In genomic region chr5:122702524-122702875, GRCh38 we compare ENCODE assay signal across 16 cellular contexts.
A peak's percentile ranks its signal among the peaks of the same experiment; 100 is the strongest.
DNase-seq lines count a peak whose midpoint lies in the region; ATAC-seq, FAIRE-seq and TF ChIP-seq lines count a peak whose summit lies in the region.
"Had no signal": no experiment of that assay in that cellular context is flagged by ENCODE, and none has a peak within 500 bp of the region (broad histone marks: within the 10 kb centered on the region; RNA-seq: fewer than 3 reads in every experiment).

No MANE protein-coding gene starts in this region.

- H3K27ac ChIP-seq in OCI-LY7 (ENCODE audit: low read depth, low read length, poor library complexity, severe bottlenecking): no peak overlapping the region
- H3K27ac ChIP-seq: hepatocyte, left lung, SJCRH30, VCaP had no signal

- CTCF ChIA-PET in OCI-LY7 (lab: Charles Lee; ENCODE audit: unreplicated experiment): interaction anchor here (0.6 kb wide), 2 partner anchors 39 to 695 kb away, joined by 3 to 4 read pairs; no protein-coding TSS in a partner anchor

- intact Hi-C loops in OCI-LY7 (cut with micrococcal nuclease; ENCODE audit: unreplicated experiment): loop anchor here (5.0 to 10.0 kb wide), 2 partner anchors 142 to 300 kb away; partner anchors contain the start of gene SNX24

- H3K9me2 ChIP-seq in OCI-LY7 (ENCODE audit: insufficient read depth, low read length): no peaks in the 10 kb centered on the region

- ATAC-seq in GM21367 (IDR thresholded peaks at IDR 0.05; ENCODE audit: unreplicated experiment) (peak; percentile 31), HG03039 (IDR thresholded peaks at IDR 0.05; ENCODE audit: unreplicated experiment) (peak; percentile 30)
- ATAC-seq: left lung had no signal

- FAIRE-seq in GM12891 (lab: Jason Lieb, UNC): no peak
- FAIRE-seq: endometrium had no signal

- H3K9me3 ChIP-seq in OCI-LY7 (ENCODE audit: low read length): no peaks in the 10 kb centered on the region
- H3K9me3 ChIP-seq: left lung, SJCRH30 had no signal

- POLR2A ChIA-PET in OCI-LY7 (lab: Charles Lee): interaction anchor here (0.6 to 1.4 kb wide), 3 partner anchors 23 to 130 kb away, joined by 3 to 4 read pairs (median 3); no protein-coding TSS in a partner anchor

- TF ChIP-seq POLR2A in GM12891 (IDR thresholded peaks at IDR 0.05; ENCODE audit: low read depth, low read length): no peak

- BruUV-seq in OCI-LY7 (replicated peaks; lab: Mats Ljungman, UMichigan): no TSS peak

- DNase-seq in GM12891 (ENCODE audit: insufficient read length, low spot score) (no peak), OCI-LY7 (ENCODE audit: low spot score) (peak; percentile 12), hepatic stellate cell (ENCODE audit: low spot score) (no peak), OCI-M1 (lab: John Stamatoyannopoulos, UW) (no peak)
- no peak for DNase-seq in stimulated activated CD4-positive, alpha-beta T cell treated with anti-CD3 and anti-CD28 coated beads, Interleukin-15, amount 100 ng/mL, for 24 hours
- DNase-seq in stimulated activated CD4-positive, alpha-beta T cell treated with anti-CD3 and anti-CD28 coated beads, Interleukin-1b, Interleukin-23, amount 100 ng/mL, for 48 hours: no peak
- DNase-seq: H9, left lung, NCI-H1092 treated with DMSO at 0.1 percent for 48 hours, NCI-H69, SJCRH30 had no signal

- H4K20me1 ChIP-seq in OCI-LY7 (ENCODE audit: insufficient read depth, low read length): no peaks in the 10 kb centered on the region

- peaks cover 19% of the 10 kb centered on the region for H3K4me1 ChIP-seq in OCI-LY7 (ENCODE audit: insufficient read depth, low read length, poor library complexity, severe bottlenecking)
- H3K4me1 ChIP-seq: left lung, SJCRH30 had no signal

- H3K4me3 ChIP-seq in OCI-LY7 (ENCODE audit: low read depth, low read length, poor library complexity, severe bottlenecking): no peak overlapping the region
- H3K4me3 ChIP-seq: hepatocyte, left lung, SJCRH30 had no signal

- no peak overlapping the region for H3K4me2 ChIP-seq in OCI-LY7 (ENCODE audit: low read length)
- H3K4me2 ChIP-seq: hepatocyte had no signal

- TF ChIP-seq CTCF in OCI-LY7 (conservative IDR thresholded peaks at IDR 0.05; ENCODE audit: low read length): no peak

- H3K36me3 ChIP-seq in OCI-LY7 (ENCODE audit: insufficient read depth, low read length): no peaks in the 10 kb centered on the region
- H3K36me3 ChIP-seq: left lung, SJCRH30 had no signal

- H3K79me2 ChIP-seq in OCI-LY7 (ENCODE audit: insufficient read depth, low read depth, low read length): no peaks in the 10 kb centered on the region
- H3K79me2 ChIP-seq: hepatocyte had no signal

- H2AFZ ChIP-seq in OCI-LY7 (ENCODE audit: low read length): peak overlapping the region; percentile 37; the same call in 1 of the 2 replicates
- H2AFZ ChIP-seq: hepatocyte had no signal

TF ChIP-seq in GM12891, 5 proteins besides CTCF, POLR2A, EP300 and RAD21:
- 0 out of 2 replicates have a peak, but pooled peaks have one; percentile 13 for TF ChIP-seq SPI1 (IDR thresholded peaks at IDR 0.05; ENCODE audit: low read depth, low read length)
- no peak for TF ChIP-seq POU2F2 (IDR thresholded peaks at IDR 0.05; ENCODE audit: low read depth, low read length)
